ENCODE assay signal across 20 cellular contexts in the genomic region with DNA sequence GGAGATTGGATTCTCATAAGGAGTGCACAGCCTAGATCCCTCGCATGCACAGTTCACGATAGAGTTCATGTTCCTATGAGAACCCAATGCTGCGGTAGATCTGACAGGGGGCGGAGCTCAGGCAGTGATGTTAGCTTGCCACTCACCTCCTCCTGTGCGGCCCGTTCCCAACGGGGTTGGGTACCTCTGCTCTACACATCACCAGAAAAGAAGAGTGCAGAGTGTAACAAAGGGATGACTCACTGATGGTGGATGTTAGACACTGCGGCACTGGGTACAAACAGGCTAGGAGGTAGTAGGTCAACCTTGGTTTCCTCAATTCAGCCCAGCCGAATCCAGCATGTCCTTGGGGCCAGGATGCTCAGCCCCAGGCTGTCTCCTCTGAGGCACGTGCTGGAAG.
DNase-seq lines count a peak whose midpoint lies in the region; ATAC-seq and TF ChIP-seq lines count a peak whose summit lies in the region.
"Had no signal": no experiment of that assay in that cellular context is flagged by ENCODE, and none has a peak within 500 bp of the region (broad histone marks: within the 10 kb centered on the region; RNA-seq: fewer than 3 reads in every experiment).

No MANE protein-coding gene starts in this region.

- no peaks in the 10 kb centered on the region for H3K36me3 ChIP-seq in BLaER1 treated with 17β-estradiol and CSF1 and Interleukin-3, amounts not matched to agents 10 nM and 100 nM

- no peak for TF ChIP-seq CTCF in GM10266 (IDR thresholded peaks at IDR 0.05; ENCODE audit: control insufficient read depth, insufficient read depth, low read depth, missing control alignments)

- peaks cover 5 to 18% (median 14%) of the 10 kb centered on the region in 11 experiments; a peak in 19 of 22 replicates for H3K9me3 ChIP-seq in BLaER1 treated with 17β-estradiol and CSF1 and Interleukin-3, amounts not matched to agents 10 nM and 100 nM (replicated peaks in 1 of 11)

- ATAC-seq in GM18519 (IDR thresholded peaks at IDR 0.05; ENCODE audit: low FRiP score, unreplicated experiment): no peak

- H3K27ac ChIP-seq in BLaER1 treated with 17β-estradiol and CSF1 and Interleukin-3, amounts not matched to agents 10 nM and 100 nM: no peak overlapping the region
- H3K27ac ChIP-seq: PC-9 had no signal

- H4K20me1 ChIP-seq in BLaER1 treated with 17β-estradiol and CSF1 and Interleukin-3, amounts not matched to agents 10 nM and 100 nM: no peaks in the 10 kb centered on the region

- peak; percentile 19 for DNase-seq in M059J (ENCODE audit: low read depth)
- peak; percentile 48 for DNase-seq in SW480 (ENCODE audit: low spot score)
- peak; percentile 75 for DNase-seq in mesenteric fat pad (ENCODE audit: low spot score)
- no peak for DNase-seq in NCI-H1417 (lab: John Stamatoyannopoulos, UW)
- DNase-seq in GM10266 (ENCODE audit: extremely low spot score): no peak
- no peak for DNase-seq in midbrain (lab: John Stamatoyannopoulos, UW)
- DNase-seq: Calu3, DMS79 treated with DMSO at 0.1 percent for 48 hours, H7, HFFc6, KBM-7, MM.1S, NCI-H1417 treated with DMSO at 0.1 percent for 48 hours, NCI-H1930, NCI-H2227 treated with DMSO at 0.1 percent for 48 hours, NCI-H526 treated with DMSO at 0.1 percent for 48 hours, PC-9, SHP77 had no signal

- no peak overlapping the region for H3K9ac ChIP-seq in BLaER1 treated with 17β-estradiol and CSF1 and Interleukin-3, amounts not matched to agents 10 nM and 100 nM

- H3K27me3 ChIP-seq in BLaER1 treated with 17β-estradiol and CSF1 and Interleukin-3, amounts not matched to agents 10 nM and 100 nM: no peaks in the 10 kb centered on the region

- peaks cover 29 to 59% (median 52%) of the 10 kb centered on the region in 10 experiments for H3K4me1 ChIP-seq in BLaER1 treated with 17β-estradiol and CSF1 and Interleukin-3, amounts not matched to agents 10 nM and 100 nM

- H3K4me2 ChIP-seq in BLaER1 treated with 17β-estradiol and CSF1 and Interleukin-3, amounts not matched to agents 10 nM and 100 nM: peak overlapping the region in 9 of 11 experiments; percentile 4 to 53 (median 40); a peak in 15 of 22 replicates
- H3K4me2 ChIP-seq: PC-9 had no signal

- H3K4me3 ChIP-seq in BLaER1 treated with 17β-estradiol and CSF1 and Interleukin-3, amounts not matched to agents 10 nM and 100 nM: no peak overlapping the region
- H3K4me3 ChIP-seq: PC-9 had no signal

Comparison
In these comparisons a context has a peak if more than half of its experiments do, and no peak if none do; other contexts are left out.
1. DNase-seq: peak in M059J (single experiment), SW480 (single experiment) and mesenteric fat pad (single experiment); none in NCI-H1417 (0 of 3), GM10266 (single experiment) and midbrain (single experiment).